1 cellular context compared by ENCODE assay signal in genomic region chr7:84916161-84916560, GRCh38.
TF ChIP-seq lines count a peak whose summit lies in the region.

No MANE protein-coding gene starts in this region.

TF ChIP-seq in HepG2, 621 proteins besides CTCF, POLR2A, EP300 and RAD21 (continued from another document and continues in another):
- TF ChIP-seq ZNF800 (CRISPR knock-in tag; IDR thresholded peaks at IDR 0.05) = no peak
- TF ChIP-seq AHDC1 (CRISPR knock-in tag; IDR thresholded peaks at IDR 0.05; ENCODE audit: borderline replicate concordance) = peak; percentile 76; the same call in 1 of the 2 replicates
- TF ChIP-seq POGZ (CRISPR knock-in tag; IDR thresholded peaks at IDR 0.05) = peak; percentile 52; the same call in 1 of the 2 replicates
- TF ChIP-seq NFKBIZ (CRISPR knock-in tag; IDR thresholded peaks at IDR 0.05) = 0 out of 2 replicates have a peak, but pooled peaks have one; percentile 34
- TF ChIP-seq, protein P1, sequence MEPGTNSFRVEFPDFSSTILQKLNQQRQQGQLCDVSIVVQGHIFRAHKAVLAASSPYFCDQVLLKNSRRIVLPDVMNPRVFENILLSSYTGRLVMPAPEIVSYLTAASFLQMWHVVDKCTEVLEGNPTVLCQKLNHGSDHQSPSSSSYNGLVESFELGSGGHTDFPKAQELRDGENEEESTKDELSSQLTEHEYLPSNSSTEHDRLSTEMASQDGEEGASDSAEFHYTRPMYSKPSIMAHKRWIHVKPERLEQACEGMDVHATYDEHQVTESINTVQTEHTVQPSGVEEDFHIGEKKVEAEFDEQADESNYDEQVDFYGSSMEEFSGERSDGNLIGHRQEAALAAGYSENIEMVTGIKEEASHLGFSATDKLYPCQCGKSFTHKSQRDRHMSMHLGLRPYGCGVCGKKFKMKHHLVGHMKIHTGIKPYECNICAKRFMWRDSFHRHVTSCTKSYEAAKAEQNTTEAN (CRISPR knock-in tag; conservative IDR thresholded peaks at IDR 0.05) = no peak
- peak; percentile 59 for TF ChIP-seq BCL6 (CRISPR knock-in tag; IDR thresholded peaks at IDR 0.05)
- TF ChIP-seq EHMT2 (IDR thresholded peaks at IDR 0.05; ENCODE audit: borderline replicate concordance, low read depth, low read length) = peak; percentile 31; the same call in 1 of the 2 replicates
- no peak for TF ChIP-seq TFE3 (CRISPR knock-in tag; IDR thresholded peaks at IDR 0.05)
- no peak for TF ChIP-seq ZNF816 (CRISPR knock-in tag; IDR thresholded peaks at IDR 0.05; ENCODE audit: borderline replicate concordance)
- no peak for TF ChIP-seq CREB1 (IDR thresholded peaks at IDR 0.05)
- 0 out of 2 replicates have a peak, but pooled peaks have one; percentile 21 for TF ChIP-seq CREB1 (CRISPR knock-in tag; IDR thresholded peaks at IDR 0.05)
- no peak for TF ChIP-seq PAX8 (CRISPR knock-in tag; IDR thresholded peaks at IDR 0.05; ENCODE audit: borderline replicate concordance)
- TF ChIP-seq RXRB (CRISPR knock-in tag; IDR thresholded peaks at IDR 0.05; ENCODE audit: borderline replicate concordance) = peak; percentile 76; the same call in 1 of the 2 replicates
- TF ChIP-seq, protein P2, sequence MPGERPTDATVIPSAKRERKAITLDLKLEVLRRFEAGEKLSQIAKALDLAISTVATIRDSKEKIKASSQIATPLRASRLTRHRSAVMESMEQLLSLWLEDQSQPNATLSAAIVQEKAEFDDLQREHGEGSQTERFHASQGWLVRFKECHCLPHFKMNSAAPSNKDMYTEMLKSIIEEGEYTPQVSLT (CRISPR knock-in tag; IDR thresholded peaks at IDR 0.05; ENCODE audit: borderline replicate concordance, low read depth) = no peak
- peak in 1 of 2 experiments; percentile 53; a peak in 2 of 4 replicates for TF ChIP-seq ATF4 (CRISPR knock-in tag; IDR thresholded peaks at IDR 0.05)
- no peak for TF ChIP-seq ZNF136 (CRISPR knock-in tag; IDR thresholded peaks at IDR 0.05; ENCODE audit: low read depth)
- no peak for TF ChIP-seq FOXP1 (IDR thresholded peaks at IDR 0.05)
- peak; percentile 75 for TF ChIP-seq FOXP1 (CRISPR knock-in tag; IDR thresholded peaks at IDR 0.05)
- TF ChIP-seq TCF7 (IDR thresholded peaks at IDR 0.05; ENCODE audit: low read depth) = peak; percentile 51; the same call in 1 of the 2 replicates
- peak; percentile 56; the same call in 1 of the 2 replicates for TF ChIP-seq GATA4 (IDR thresholded peaks at IDR 0.05; ENCODE audit: borderline replicate concordance, low read depth)
- TF ChIP-seq HMG20B (CRISPR knock-in tag; conservative IDR thresholded peaks at IDR 0.05) = no peak
- TF ChIP-seq, protein P3, sequence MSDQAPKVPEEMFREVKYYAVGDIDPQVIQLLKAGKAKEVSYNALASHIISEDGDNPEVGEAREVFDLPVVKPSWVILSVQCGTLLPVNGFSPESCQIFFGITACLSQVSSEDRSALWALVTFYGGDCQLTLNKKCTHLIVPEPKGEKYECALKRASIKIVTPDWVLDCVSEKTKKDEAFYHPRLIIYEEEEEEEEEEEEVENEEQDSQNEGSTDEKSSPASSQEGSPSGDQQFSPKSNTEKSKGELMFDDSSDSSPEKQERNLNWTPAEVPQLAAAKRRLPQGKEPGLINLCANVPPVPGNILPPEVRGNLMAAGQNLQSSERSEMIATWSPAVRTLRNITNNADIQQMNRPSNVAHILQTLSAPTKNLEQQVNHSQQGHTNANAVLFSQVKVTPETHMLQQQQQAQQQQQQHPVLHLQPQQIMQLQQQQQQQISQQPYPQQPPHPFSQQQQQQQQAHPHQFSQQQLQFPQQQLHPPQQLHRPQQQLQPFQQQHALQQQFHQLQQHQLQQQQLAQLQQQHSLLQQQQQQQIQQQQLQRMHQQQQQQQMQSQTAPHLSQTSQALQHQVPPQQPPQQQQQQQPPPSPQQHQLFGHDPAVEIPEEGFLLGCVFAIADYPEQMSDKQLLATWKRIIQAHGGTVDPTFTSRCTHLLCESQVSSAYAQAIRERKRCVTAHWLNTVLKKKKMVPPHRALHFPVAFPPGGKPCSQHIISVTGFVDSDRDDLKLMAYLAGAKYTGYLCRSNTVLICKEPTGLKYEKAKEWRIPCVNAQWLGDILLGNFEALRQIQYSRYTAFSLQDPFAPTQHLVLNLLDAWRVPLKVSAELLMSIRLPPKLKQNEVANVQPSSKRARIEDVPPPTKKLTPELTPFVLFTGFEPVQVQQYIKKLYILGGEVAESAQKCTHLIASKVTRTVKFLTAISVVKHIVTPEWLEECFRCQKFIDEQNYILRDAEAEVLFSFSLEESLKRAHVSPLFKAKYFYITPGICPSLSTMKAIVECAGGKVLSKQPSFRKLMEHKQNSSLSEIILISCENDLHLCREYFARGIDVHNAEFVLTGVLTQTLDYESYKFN (CRISPR knock-in tag; conservative IDR thresholded peaks at IDR 0.05) = peak; percentile 74
- TF ChIP-seq ZMYM4 (CRISPR knock-in tag; IDR thresholded peaks at IDR 0.05) = 0 out of 2 replicates have a peak, but pooled peaks have one; percentile 14
- TF ChIP-seq ZNF253 (CRISPR knock-in tag; IDR thresholded peaks at IDR 0.05; ENCODE audit: borderline replicate concordance) = no peak
- no peak for TF ChIP-seq ZFP36L1 (CRISPR knock-in tag; IDR thresholded peaks at IDR 0.05)
- 0 out of 3 replicates have a peak, but pooled peaks have one; percentile 15 for TF ChIP-seq MXI1 (IDR thresholded peaks at IDR 0.05; ENCODE audit: borderline replicate concordance, low read depth, low read length)
- TF ChIP-seq ONECUT2 (CRISPR knock-in tag; IDR thresholded peaks at IDR 0.05) = no peak
- peak; percentile 66; the same call in 1 of the 2 replicates for TF ChIP-seq HNF4G (IDR thresholded peaks at IDR 0.05; ENCODE audit: borderline replicate concordance, low read depth, low read length)
- no peak for TF ChIP-seq HNF4G (CRISPR knock-in tag; IDR thresholded peaks at IDR 0.05; ENCODE audit: borderline replicate concordance, low read depth)
- TF ChIP-seq KDM5A (IDR thresholded peaks at IDR 0.05; ENCODE audit: borderline replicate concordance, low read length) = no peak
- TF ChIP-seq, protein P4, sequence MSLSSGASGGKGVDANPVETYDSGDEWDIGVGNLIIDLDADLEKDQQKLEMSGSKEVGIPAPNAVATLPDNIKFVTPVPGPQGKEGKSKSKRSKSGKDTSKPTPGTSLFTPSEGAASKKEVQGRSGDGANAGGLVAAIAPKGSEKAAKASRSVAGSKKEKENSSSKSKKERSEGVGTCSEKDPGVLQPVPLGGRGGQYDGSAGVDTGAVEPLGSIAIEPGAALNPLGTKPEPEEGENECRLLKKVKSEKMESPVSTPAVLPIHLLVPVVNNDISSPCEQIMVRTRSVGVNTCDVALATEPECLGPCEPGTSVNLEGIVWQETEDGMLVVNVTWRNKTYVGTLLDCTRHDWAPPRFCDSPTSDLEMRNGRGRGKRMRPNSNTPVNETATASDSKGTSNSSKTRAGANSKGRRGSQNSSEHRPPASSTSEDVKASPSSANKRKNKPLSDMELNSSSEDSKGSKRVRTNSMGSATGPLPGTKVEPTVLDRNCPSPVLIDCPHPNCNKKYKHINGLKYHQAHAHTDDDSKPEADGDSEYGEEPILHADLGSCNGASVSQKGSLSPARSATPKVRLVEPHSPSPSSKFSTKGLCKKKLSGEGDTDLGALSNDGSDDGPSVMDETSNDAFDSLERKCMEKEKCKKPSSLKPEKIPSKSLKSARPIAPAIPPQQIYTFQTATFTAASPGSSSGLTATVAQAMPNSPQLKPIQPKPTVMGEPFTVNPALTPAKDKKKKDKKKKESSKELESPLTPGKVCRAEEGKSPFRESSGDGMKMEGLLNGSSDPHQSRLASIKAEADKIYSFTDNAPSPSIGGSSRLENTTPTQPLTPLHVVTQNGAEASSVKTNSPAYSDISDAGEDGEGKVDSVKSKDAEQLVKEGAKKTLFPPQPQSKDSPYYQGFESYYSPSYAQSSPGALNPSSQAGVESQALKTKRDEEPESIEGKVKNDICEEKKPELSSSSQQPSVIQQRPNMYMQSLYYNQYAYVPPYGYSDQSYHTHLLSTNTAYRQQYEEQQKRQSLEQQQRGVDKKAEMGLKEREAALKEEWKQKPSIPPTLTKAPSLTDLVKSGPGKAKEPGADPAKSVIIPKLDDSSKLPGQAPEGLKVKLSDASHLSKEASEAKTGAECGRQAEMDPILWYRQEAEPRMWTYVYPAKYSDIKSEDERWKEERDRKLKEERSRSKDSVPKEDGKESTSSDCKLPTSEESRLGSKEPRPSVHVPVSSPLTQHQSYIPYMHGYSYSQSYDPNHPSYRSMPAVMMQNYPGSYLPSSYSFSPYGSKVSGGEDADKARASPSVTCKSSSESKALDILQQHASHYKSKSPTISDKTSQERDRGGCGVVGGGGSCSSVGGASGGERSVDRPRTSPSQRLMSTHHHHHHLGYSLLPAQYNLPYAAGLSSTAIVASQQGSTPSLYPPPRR (CRISPR knock-in tag; IDR thresholded peaks at IDR 0.05; ENCODE audit: borderline replicate concordance) = 0 out of 2 replicates have a peak, but pooled peaks have one; percentile 14
- TF ChIP-seq NR2F2 (IDR thresholded peaks at IDR 0.05; ENCODE audit: borderline replicate concordance, low read depth) = peak; percentile 84
- TF ChIP-seq KLF16 (CRISPR knock-in tag; IDR thresholded peaks at IDR 0.05) = peak in 1 of 2 experiments; percentile 61; a peak in 1 of 4 replicates
- no peak for TF ChIP-seq ZNF296 (CRISPR knock-in tag; conservative IDR thresholded peaks at IDR 0.05)
- peak; percentile 88 for TF ChIP-seq GATAD2A (CRISPR knock-in tag; IDR thresholded peaks at IDR 0.05)
- TF ChIP-seq MED1 (CRISPR knock-in tag; IDR thresholded peaks at IDR 0.05) = peak; percentile 54; the same call in 1 of the 2 replicates
- peak; percentile 25; the same call in 1 of the 2 replicates for TF ChIP-seq NCOR1 (IDR thresholded peaks at IDR 0.05; ENCODE audit: borderline replicate concordance, low read length)
- TF ChIP-seq SOX13 (IDR thresholded peaks at IDR 0.05) = peak; percentile 89
- TF ChIP-seq SOX13 (CRISPR knock-in tag; conservative IDR thresholded peaks at IDR 0.05 in 1 of 2, IDR thresholded peaks at IDR 0.05 in 1 of 2) = peak in 1 of 2 experiments; percentile 99; a peak in 2 of 4 replicates
- no peak for TF ChIP-seq ZNF788 (CRISPR knock-in tag; IDR thresholded peaks at IDR 0.05; ENCODE audit: borderline replicate concordance)
- TF ChIP-seq ISL2 (CRISPR knock-in tag; IDR thresholded peaks at IDR 0.05) = peak; percentile 77
- no peak for TF ChIP-seq HCFC1 (IDR thresholded peaks at IDR 0.05; ENCODE audit: low read depth, low read length)
